ENCODE assay signal across 22 cellular contexts in the genomic region with DNA sequence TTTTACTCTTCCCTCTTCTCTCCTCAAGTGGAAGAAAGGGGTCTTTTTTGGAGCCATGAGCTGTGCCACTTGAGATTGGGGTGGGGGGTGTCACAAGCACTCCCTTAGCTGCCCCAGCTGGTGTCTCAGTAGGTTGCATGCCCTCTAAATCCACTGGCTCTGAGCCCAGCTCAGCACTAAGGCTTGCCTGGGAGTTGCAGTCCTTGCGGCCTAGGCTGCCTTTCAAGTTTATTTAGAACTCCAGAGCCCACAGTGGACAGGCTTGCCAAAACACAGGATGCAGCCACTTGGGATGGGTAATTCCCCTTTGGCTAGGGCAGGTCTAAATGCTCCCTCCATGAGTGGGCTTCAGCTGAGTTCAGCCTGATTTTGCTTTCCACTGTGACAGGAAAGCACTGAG. TPM values are rescaled to one million over a fixed set of nuclear protein-coding genes. Genes with fewer than 3 reads are reported as not detected.
A peak's percentile ranks its signal among the peaks of the same experiment; 100 is the strongest.
DNase-seq lines count a peak whose midpoint lies in the region; ATAC-seq, FAIRE-seq and TF ChIP-seq lines count a peak whose summit lies in the region.
"Had no signal": no experiment of that assay in that cellular context is flagged by ENCODE, and none has a peak within 500 bp of the region (broad histone marks: within the 10 kb centered on the region; RNA-seq: fewer than 3 reads in every experiment).

No MANE protein-coding gene starts in this region.

- no peak for FAIRE-seq in pancreas (lab: Jason Lieb, UNC)
- FAIRE-seq: A204.1, GM12891 had no signal

- no peak overlapping the region for H3K27ac ChIP-seq in right cardiac atrium (ENCODE audit: low read length)
- no peak overlapping the region for H3K27ac ChIP-seq in thyroid gland
- H3K27ac ChIP-seq in pancreas: no peak overlapping the region
- H3K27ac ChIP-seq: SK-N-MC had no signal

- POLR2A ChIA-PET in activated CD4-positive, alpha-beta T cell treated with anti-CD3 and anti-CD28 coated beads for 36 hours (lab: Charles Lee): no interaction called here

- H3K36me3 ChIP-seq in adipocyte (ENCODE audit: control insufficient read depth, insufficient read depth, low read length, severe bottlenecking) (no peaks in the 10 kb centered on the region), thyroid gland (no peaks in the 10 kb centered on the region), pancreas (no peaks in the 10 kb centered on the region)
- H3K36me3 ChIP-seq: BE2C had no signal

- WGBS in right cardiac atrium: 52% methylated on average over 1 of the region's 1 CpG
- 0% methylated on average over 1 of the region's 1 CpG; no CpG with 5 or more reads in 1 of the 2 donors for WGBS in thyroid gland, 2 donors
- WGBS in pancreas, 2 donors: 77 to 78% methylated on average over 1 of the region's 1 CpG

- ATAC-seq in activated CD4-positive, alpha-beta T cell treated with anti-CD3 and anti-CD28 coated beads for 36 hours: no peak
- ATAC-seq in right cardiac atrium (peak; percentile 51), pancreas (no peak)
- ATAC-seq: HCT116, Panc1 had no signal

- no peaks in the 10 kb centered on the region for H3K9me3 ChIP-seq in adipocyte (ENCODE audit: control insufficient read depth, low read length)
- H3K9me3 ChIP-seq in right cardiac atrium (ENCODE audit: control insufficient read depth, low read length): no peaks in the 10 kb centered on the region
- H3K9me3 ChIP-seq in thyroid gland: no peaks in the 10 kb centered on the region
- no peaks in the 10 kb centered on the region for H3K9me3 ChIP-seq in pancreas
- H3K9me3 ChIP-seq: BE2C had no signal

- TF ChIP-seq POLR2A in thyroid gland (IDR thresholded peaks at IDR 0.05): no peak

- TF ChIP-seq CTCF in thyroid gland (IDR thresholded peaks at IDR 0.05) (no peak), pancreas (IDR thresholded peaks at IDR 0.05) (no peak)

- peaks cover under 1% of the 10 kb centered on the region for H3K27me3 ChIP-seq in adipocyte (replicated peaks; ENCODE audit: control insufficient read depth, insufficient read depth, low read length)
- H3K27me3 ChIP-seq in right cardiac atrium (ENCODE audit: control insufficient read depth, insufficient read depth): no peaks in the 10 kb centered on the region
- no peaks in the 10 kb centered on the region for H3K27me3 ChIP-seq in thyroid gland
- no peaks in the 10 kb centered on the region for H3K27me3 ChIP-seq in pancreas
- H3K27me3 ChIP-seq: BE2C had no signal

- H3K27ac Mint-ChIP-seq in activated CD4-positive, alpha-beta T cell treated with anti-CD3 and anti-CD28 coated beads, Interleukin-2, amount 10 ng/mL, durations not matched to agents 24 days and 14 days: no peak overlapping the region
- H3K27ac Mint-ChIP-seq in activated CD4-positive, alpha-beta T cell treated with anti-CD3 and anti-CD28 coated beads for 36 hours: no peak overlapping the region
- H3K27ac Mint-ChIP-seq: CD4-positive, CD25-positive, alpha-beta regulatory T cell had no signal

- peaks cover 2% of the 10 kb centered on the region for H3K36me3 Mint-ChIP-seq in activated CD4-positive, alpha-beta T cell treated with anti-CD3 and anti-CD28 coated beads, Interleukin-2, amount 10 ng/mL, durations not matched to agents 24 days and 14 days (ENCODE audit: low read depth)
- H3K36me3 Mint-ChIP-seq in activated CD4-positive, alpha-beta T cell treated with anti-CD3 and anti-CD28 coated beads for 36 hours (ENCODE audit: low read depth): no peaks in the 10 kb centered on the region

- H3K27me3 Mint-ChIP-seq in activated CD4-positive, alpha-beta T cell treated with anti-CD3 and anti-CD28 coated beads, Interleukin-2, amount 10 ng/mL, durations not matched to agents 24 days and 14 days: no peaks in the 10 kb centered on the region
- peaks cover 4% of the 10 kb centered on the region for H3K27me3 Mint-ChIP-seq in activated CD4-positive, alpha-beta T cell treated with anti-CD3 and anti-CD28 coated beads for 36 hours
- H3K27me3 Mint-ChIP-seq: CD4-positive, CD25-positive, alpha-beta regulatory T cell had no signal

- peak; percentile 44 for DNase-seq in activated CD4-positive, alpha-beta T cell treated with anti-CD3 and anti-CD28 coated beads, Interleukin-2, amount 10 ng/mL, durations not matched to agents 24 days and 14 days
- no peak for DNase-seq in activated CD4-positive, alpha-beta T cell treated with anti-CD3 and anti-CD28 coated beads for 36 hours
- DNase-seq in adipocyte (ENCODE audit: low read depth) (peak; percentile 11), right cardiac atrium (no peak), thyroid gland (peak; percentile 78 to 86), EL (no peak), pancreas (no peak)
- no peak for DNase-seq in effector CD8-positive, alpha-beta T cell (lab: John Stamatoyannopoulos, UW)
- DNase-seq: BE2C; CD4-positive, CD25-positive, alpha-beta regulatory T cell; COR-L47; GOT3; NCI-H1105; NCI-H2081; NCI-H510A; NCI-H774; SHP77 had no signal

- H3K9ac ChIP-seq in adipocyte (ENCODE audit: low read length): no peak overlapping the region

- CTCF ChIA-PET in activated CD4-positive, alpha-beta T cell treated with anti-CD3 and anti-CD28 coated beads for 36 hours (lab: Charles Lee): interaction anchor here (0.8 kb wide), 1 partner anchor 13 kb away, joined by 5 read pairs; no protein-coding TSS in a partner anchor

- H3K4me3 ChIP-seq in adipocyte (ENCODE audit: low read length) (no peak overlapping the region), right cardiac atrium (ENCODE audit: low read length) (no peak overlapping the region), thyroid gland (replicated peaks in 1 of 3) (no peak overlapping the region), pancreas (no peak overlapping the region)
- H3K4me3 ChIP-seq: SK-N-MC had no signal

- H3K4me3 Mint-ChIP-seq in activated CD4-positive, alpha-beta T cell treated with anti-CD3 and anti-CD28 coated beads, Interleukin-2, amount 10 ng/mL, durations not matched to agents 24 days and 14 days: no peak overlapping the region
- H3K4me3 Mint-ChIP-seq in activated CD4-positive, alpha-beta T cell treated with anti-CD3 and anti-CD28 coated beads for 36 hours: no peak overlapping the region
- H3K4me3 Mint-ChIP-seq: CD4-positive, CD25-positive, alpha-beta regulatory T cell had no signal

- intact Hi-C loops in activated CD4-positive, alpha-beta T cell treated with anti-CD3 and anti-CD28 coated beads, Interleukin-2, amount 10 ng/mL, durations not matched to agents 24 days and 14 days (cut with micrococcal nuclease): no loop called here
- intact Hi-C loops in activated CD4-positive, alpha-beta T cell treated with anti-CD3 and anti-CD28 coated beads for 36 hours (cut with DNase I, micrococcal nuclease): no loop called here
- intact Hi-C loops in right cardiac atrium (cut with DNase I) (no loop called here), thyroid gland (cut with DNase I) (no loop called here), pancreas (cut with DNase I) (no loop called here)

- peaks cover 4% of the 10 kb centered on the region for H3K9me3 Mint-ChIP-seq in activated CD4-positive, alpha-beta T cell treated with anti-CD3 and anti-CD28 coated beads, Interleukin-2, amount 10 ng/mL, durations not matched to agents 24 days and 14 days
- H3K9me3 Mint-ChIP-seq in activated CD4-positive, alpha-beta T cell treated with anti-CD3 and anti-CD28 coated beads for 36 hours (ENCODE audit: low read depth): no peaks in the 10 kb centered on the region

- H3K4me1 ChIP-seq in adipocyte (ENCODE audit: control insufficient read depth, insufficient read depth, low read length): no peaks in the 10 kb centered on the region
- H3K4me1 ChIP-seq in right cardiac atrium (ENCODE audit: control insufficient read depth, insufficient read depth, low read length): no peaks in the 10 kb centered on the region
- no peaks in the 10 kb centered on the region for H3K4me1 ChIP-seq in thyroid gland
- no peaks in the 10 kb centered on the region for H3K4me1 ChIP-seq in pancreas
- H3K4me1 ChIP-seq: BE2C had no signal

- no peaks in the 10 kb centered on the region for H3K4me1 Mint-ChIP-seq in activated CD4-positive, alpha-beta T cell treated with anti-CD3 and anti-CD28 coated beads, Interleukin-2, amount 10 ng/mL, durations not matched to agents 24 days and 14 days
- H3K4me1 Mint-ChIP-seq in activated CD4-positive, alpha-beta T cell treated with anti-CD3 and anti-CD28 coated beads for 36 hours: no peaks in the 10 kb centered on the region
- H3K4me1 Mint-ChIP-seq: CD4-positive, CD25-positive, alpha-beta regulatory T cell had no signal

RNA-seq across cellular contexts. Expression of a gene that starts 24.7 kb away (rescaled TPM):
- total RNA-seq in activated CD4-positive, alpha-beta T cell treated with anti-CD3 and anti-CD28 coated beads, Interleukin-2, amount 10 ng/mL, durations not matched to agents 24 days and 14 days: 0.19 and 0.28 TPM in 2 replicates
- total RNA-seq in activated CD4-positive, alpha-beta T cell treated with anti-CD3 and anti-CD28 coated beads for 36 hours: not detected
- total RNA-seq in right cardiac atrium (under 1 TPM in 1 of 4 donors, not detected in 3; 0.11 TPM), thyroid gland (under 1 TPM in 1 of 4 donors, not detected in 3; 0.29 TPM), pancreas (under 1 TPM in 4 of 6 donors, not detected in 2; 0.04 to 0.12 (median 0.08) TPM)
- polyA plus RNA-seq in right cardiac atrium (0.02 TPM), pancreas (under 1 TPM in 1 of 2 donors, not detected in 1; 0.02 TPM)
- polyA plus RNA-seq: CD4-positive, CD25-positive, alpha-beta regulatory T cell had no signal

RNA-seq across cellular contexts. Expression of a gene that starts 48.1 kb away (rescaled TPM):
- total RNA-seq in activated CD4-positive, alpha-beta T cell treated with anti-CD3 and anti-CD28 coated beads, Interleukin-2, amount 10 ng/mL, durations not matched to agents 24 days and 14 days: 16.0 and 16.8 TPM in 2 replicates
- total RNA-seq in activated CD4-positive, alpha-beta T cell treated with anti-CD3 and anti-CD28 coated beads for 36 hours: 10 to 100 TPM; 16.2 to 18.2 TPM
- 10 to 100 TPM in 3 of 4 donors, 1 to 10 TPM in 1; 9.3 to 18.3 (median 11.2) TPM for total RNA-seq in right cardiac atrium
- polyA plus RNA-seq in right cardiac atrium: 9.8 TPM
- total RNA-seq in thyroid gland: 10 to 100 TPM; 21.2 to 30.1 (median 25.5) TPM
- total RNA-seq in pancreas: 10 to 100 TPM in 3 of 6 donors, 1 to 10 TPM in 3; 7.2 to 13.7 (median 11.0) TPM
- 10 to 100 TPM; 12.9 to 18.1 TPM for polyA plus RNA-seq in pancreas

Comparison
In these comparisons a context has a peak if more than half of its experiments do, and no peak if none do; other contexts are left out.
1. DNase-seq: peak in activated CD4-positive, alpha-beta T cell treated with anti-CD3 and anti-CD28 coated beads, Interleukin-2, amount 10 ng/mL, durations not matched to agents 24 days and 14 days (single experiment), adipocyte (single experiment) and thyroid gland (2 of 2); none in activated CD4-positive, alpha-beta T cell treated with anti-CD3 and anti-CD28 coated beads for 36 hours (single experiment), right cardiac atrium (0 of 3), EL (single experiment), effector CD8-positive, alpha-beta T cell (single experiment) and pancreas (0 of 6).
2. ATAC-seq: peak in right cardiac atrium (2 of 2); none in activated CD4-positive, alpha-beta T cell treated with anti-CD3 and anti-CD28 coated beads for 36 hours (single experiment) and pancreas (0 of 4).